In genomic region chr3:157127831-157128767, GRCh38 we compare ENCODE assay signal across 8 cellular contexts. TPM values are rescaled to one million over a fixed set of nuclear protein-coding genes. Genes with fewer than 3 reads are reported as not detected.
DNase-seq lines count a peak whose midpoint lies in the region; ATAC-seq and TF ChIP-seq lines count a peak whose summit lies in the region.

No MANE protein-coding gene starts in this region.

- CTCF ChIA-PET in CD8-positive, alpha-beta T cell (lab: Charles Lee): interaction anchor here (1.6 to 3.8 kb wide), 2 partner anchors 9 to 51 kb away, joined by 3 to 34 read pairs; no protein-coding TSS in a partner anchor

- no peaks in the 10 kb centered on the region for H3K9me3 ChIP-seq in CD8-positive, alpha-beta T cell (ENCODE audit: low read length)
- H3K9me3 ChIP-seq in RWPE2 (ENCODE audit: severe bottlenecking): no peaks in the 10 kb centered on the region

- H3K4me3 Mint-ChIP-seq in CD8-positive, alpha-beta T cell: peak overlapping the region; percentile 72

- peak; percentile 68 for ATAC-seq in CD8-positive, alpha-beta T cell
- peak; percentile 82 for ATAC-seq in HG02610 (IDR thresholded peaks at IDR 0.05; ENCODE audit: unreplicated experiment)
- peak; percentile 53 for ATAC-seq in RWPE2 (ENCODE audit: low read depth)
- ATAC-seq in activated naive CD4-positive, alpha-beta T cell treated with anti-CD3 and anti-CD28 coated beads, Interleukin-2, amount 50 U/mL, for 72 hours: peak; percentile 89 to 91

- peaks cover 50% of the 10 kb centered on the region for H3K4me1 ChIP-seq in CD8-positive, alpha-beta T cell (ENCODE audit: insufficient read depth, low read length)
- peaks cover 83% of the 10 kb centered on the region for H3K4me1 ChIP-seq in RWPE2 (ENCODE audit: insufficient read depth, poor library complexity, severe bottlenecking)

- POLR2A ChIA-PET in CD8-positive, alpha-beta T cell (lab: Charles Lee): interaction anchor here (1.4 to 2.9 kb wide), 3 partner anchors 9 to 39 kb away, joined by 4 to 11 read pairs (median 8); partner anchors contain the start of gene CCNL1

- H3K9me3 Mint-ChIP-seq in CD8-positive, alpha-beta T cell: no peaks in the 10 kb centered on the region
- no peaks in the 10 kb centered on the region for H3K9me3 Mint-ChIP-seq in activated naive CD4-positive, alpha-beta T cell treated with anti-CD3 and anti-CD28 coated beads, Interleukin-2, amount 50 U/mL, for 72 hours

- peak overlapping the region; percentile 99 for H3K27ac Mint-ChIP-seq in CD8-positive, alpha-beta T cell
- H3K27ac Mint-ChIP-seq in activated naive CD4-positive, alpha-beta T cell treated with anti-CD3 and anti-CD28 coated beads, Interleukin-2, amount 50 U/mL, for 72 hours: peak overlapping the region; percentile 96 to 98

- peak in 5 of 7 experiments; percentile 36 to 81 (median 70) for DNase-seq in CD8-positive, alpha-beta T cell
- DNase-seq in RWPE2 (ENCODE audit: low spot score) (peak; percentile 73), hepatic stellate cell (ENCODE audit: low spot score) (peak; percentile 65), NCI-H1105 treated with DMSO at 0.1 percent for 48 hours (lab: John Stamatoyannopoulos, UW) (no peak), DMS114 treated with DMSO at 0.1 percent for 48 hours (lab: John Stamatoyannopoulos, UW; ENCODE audit: unreplicated experiment) (no peak)
- DNase-seq in activated naive CD4-positive, alpha-beta T cell treated with anti-CD3 and anti-CD28 coated beads, Interleukin-2, amount 50 U/mL, for 72 hours (ENCODE audit: low spot score in 2 of 2): peak; percentile 69 to 94
- peak; percentile 36 to 37 for DNase-seq in stimulated activated CD4-positive, alpha-beta T cell treated with anti-CD3 and anti-CD28 coated beads, Interleukin-1b, Interleukin-23, amount 100 ng/mL, for 4 hours (ENCODE audit: low read depth in 2 of 2)

- no peak for TF ChIP-seq CTCF in CD8-positive, alpha-beta T cell (IDR thresholded peaks at IDR 0.05)
- no peak for TF ChIP-seq CTCF in RWPE2 (IDR thresholded peaks at IDR 0.05; ENCODE audit: poor library complexity, severe bottlenecking)

- H3K36me3 Mint-ChIP-seq in CD8-positive, alpha-beta T cell: no peaks in the 10 kb centered on the region
- peaks cover 0 to 8% of the 10 kb centered on the region in 2 donors for H3K36me3 Mint-ChIP-seq in activated naive CD4-positive, alpha-beta T cell treated with anti-CD3 and anti-CD28 coated beads, Interleukin-2, amount 50 U/mL, for 72 hours

- H3K4me1 Mint-ChIP-seq in CD8-positive, alpha-beta T cell (ENCODE audit: low read depth): peaks cover 60% of the 10 kb centered on the region

- peak overlapping the region; percentile 71 for H3K27ac ChIP-seq in CD8-positive, alpha-beta T cell (ENCODE audit: low read depth, low read length)
- peak overlapping the region; percentile 97 for H3K27ac ChIP-seq in RWPE2 (ENCODE audit: poor library complexity, severe bottlenecking)

- intact Hi-C loops in CD8-positive, alpha-beta T cell (cut with DNase I, micrococcal nuclease): loop anchor here (1.0 to 2.0 kb wide), 3 partner anchors 13 to 605 kb away; no protein-coding TSS in a partner anchor

- no peaks in the 10 kb centered on the region for H3K36me3 ChIP-seq in CD8-positive, alpha-beta T cell (ENCODE audit: insufficient read depth, low read length)
- no peaks in the 10 kb centered on the region for H3K36me3 ChIP-seq in RWPE2 (ENCODE audit: low read depth)

- H3K27me3 ChIP-seq in CD8-positive, alpha-beta T cell (ENCODE audit: insufficient read depth, low read length): no peaks in the 10 kb centered on the region
- H3K27me3 ChIP-seq in RWPE2 (ENCODE audit: insufficient read depth, poor library complexity, severe bottlenecking): no peaks in the 10 kb centered on the region

- H3K4me3 ChIP-seq in CD8-positive, alpha-beta T cell (ENCODE audit: low read depth, low read length): no peak overlapping the region
- no peak overlapping the region for H3K4me3 ChIP-seq in RWPE2 (ENCODE audit: severe bottlenecking)

- H3K27me3 Mint-ChIP-seq in CD8-positive, alpha-beta T cell (ENCODE audit: low read depth): no peaks in the 10 kb centered on the region

RNA-seq across cellular contexts. Expression of gene CCNL1, which starts 31.8 kb away (rescaled TPM):
- 1,000 to 10,000 TPM; 1,161 to 1,206 TPM for total RNA-seq in CD8-positive, alpha-beta T cell
- 100 to 1,000 TPM; 260 to 288 TPM for total RNA-seq in activated naive CD4-positive, alpha-beta T cell treated with anti-CD3 and anti-CD28 coated beads, Interleukin-2, amount 50 U/mL, for 72 hours

Comparison
In these comparisons a context has a peak if more than half of its experiments do, and no peak if none do; other contexts are left out.
1. DNase-seq: peak in CD8-positive, alpha-beta T cell (5 of 7), RWPE2 (single experiment), activated naive CD4-positive, alpha-beta T cell treated with anti-CD3 and anti-CD28 coated beads, Interleukin-2, amount 50 U/mL, for 72 hours (2 of 2), hepatic stellate cell (single experiment) and stimulated activated CD4-positive, alpha-beta T cell treated with anti-CD3 and anti-CD28 coated beads, Interleukin-1b, Interleukin-23, amount 100 ng/mL, for 4 hours (2 of 2); none in NCI-H1105 treated with DMSO at 0.1 percent for 48 hours (single experiment) and DMS114 treated with DMSO at 0.1 percent for 48 hours (single experiment).
2. RNA of gene CCNL1, which starts 31.8 kb away (total RNA-seq): 1,161 to 1,206 TPM in CD8-positive, alpha-beta T cell; 260 to 288 TPM in activated naive CD4-positive, alpha-beta T cell treated with anti-CD3 and anti-CD28 coated beads, Interleukin-2, amount 50 U/mL, for 72 hours; every median in the first group is over 4 times any median in the second.
3. Peak in every context shown above with its lines, with median percentiles within 50 percentile points of each other: ATAC-seq.